In the genomic region with DNA sequence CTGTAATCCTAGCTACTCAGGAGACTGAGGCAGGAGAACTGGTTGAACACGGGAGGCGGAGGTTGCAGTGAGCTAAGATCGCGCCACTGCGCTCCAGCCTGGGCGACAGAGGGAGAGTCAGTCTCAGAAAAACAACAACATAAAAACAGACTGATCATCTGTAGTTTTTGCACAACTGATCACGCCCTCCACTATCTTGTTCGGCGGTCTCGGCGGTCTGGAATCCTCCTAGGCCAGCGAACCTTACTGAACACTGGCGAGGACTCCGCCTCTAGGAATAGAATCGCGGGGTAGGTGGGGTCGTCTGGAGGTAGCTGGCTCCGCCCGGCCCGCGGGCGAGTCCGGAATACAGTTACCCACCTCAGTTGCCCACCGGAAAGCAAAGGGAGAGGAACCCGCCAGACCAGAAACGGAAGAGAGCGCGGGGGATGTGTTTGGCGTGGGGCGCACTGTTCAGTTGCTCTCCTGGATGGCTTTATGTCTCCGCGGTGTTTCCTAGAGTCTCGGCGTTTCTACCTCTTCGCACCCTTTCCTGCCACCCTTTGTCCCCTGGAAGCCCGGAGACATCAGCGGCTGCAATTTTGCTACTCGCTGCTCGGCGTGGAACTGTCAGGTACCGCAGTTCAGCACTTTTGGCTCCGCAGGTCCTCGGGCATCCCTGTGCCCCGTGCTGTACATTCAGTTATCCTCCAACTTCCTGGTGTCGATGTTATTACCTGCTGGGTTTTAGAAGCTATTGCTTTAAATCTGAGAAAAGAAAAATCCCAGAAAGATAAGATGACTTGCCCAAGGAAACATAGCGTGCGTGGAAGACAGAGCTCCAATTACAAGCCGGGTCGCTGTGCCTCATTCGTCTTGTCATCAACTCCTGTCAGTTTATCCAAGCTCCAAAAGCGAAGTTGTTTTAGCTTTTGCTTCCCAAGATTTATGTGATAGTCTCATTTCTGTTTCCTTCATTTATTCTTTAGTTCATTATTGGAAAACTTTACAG, we compare ENCODE assay signal across 8 cellular contexts.
DNase-seq lines count a peak whose midpoint lies in the region; TF ChIP-seq lines count a peak whose summit lies in the region.

No MANE protein-coding gene starts in this region.

- DNase-seq in EL = peak; percentile 87
- DNase-seq in GOT3 (lab: John Stamatoyannopoulos, UW) = peak; percentile 41
- peak; percentile 95 to 97 for DNase-seq in Kasumi-1 (lab: John Stamatoyannopoulos, UW)
- peak; percentile 92 for DNase-seq in RKO (ENCODE audit: low spot score)
- DNase-seq in activated T-helper 1 cell treated with anti-CD3 and anti-CD28 coated beads, Interleukin-2, amount 50 U/mL, for 16 hours (ENCODE audit: low read depth in 1 of 2, low spot score in 1 of 2) = peak; percentile 69 to 73
- peak; percentile 78 for DNase-seq in fibroblast of peridontal ligament (ENCODE audit: extremely low read depth)
- DNase-seq in stimulated activated naive CD4-positive, alpha-beta T cell treated with Interleukin-2 at 50 U/mL for 16 hours (lab: John Stamatoyannopoulos, UW) = peak; percentile 82

- peak overlapping the region; percentile 98 to 100 (median 99) for H3K4me3 Mint-ChIP-seq in nephron

- TF ChIP-seq CTCF in nephron (IDR thresholded peaks at IDR 0.05; ENCODE audit: unreplicated experiment in 3 of 3) = no peak

- H3K9me3 Mint-ChIP-seq in nephron = peaks cover 2% of the 10 kb centered on the region

- peak overlapping the region; percentile 78 to 96 (median 96) for H3K27ac Mint-ChIP-seq in nephron

- peaks cover 18% of the 10 kb centered on the region for H3K36me3 Mint-ChIP-seq in nephron (ENCODE audit: low read depth)

- peaks cover 11% of the 10 kb centered on the region for H3K4me1 Mint-ChIP-seq in nephron

- no peaks in the 10 kb centered on the region for H3K27me3 Mint-ChIP-seq in nephron (ENCODE audit: low read depth)

Comparison
In these comparisons a context has a peak if more than half of its experiments do, and no peak if none do; other contexts are left out.
1. Peak in every context shown above with its lines: DNase-seq.
2. DNase-seq: peak in every context shown above with its lines; median percentile 96 in Kasumi-1; 92 in RKO; 87 in EL; 82 in stimulated activated naive CD4-positive, alpha-beta T cell treated with Interleukin-2 at 50 U/mL for 16 hours; 78 in fibroblast of peridontal ligament; 71 in activated T-helper 1 cell treated with anti-CD3 and anti-CD28 coated beads, Interleukin-2, amount 50 U/mL, for 16 hours; 41 in GOT3.